Comparison of ENCODE assay signal across 14 cellular contexts in the genomic region with DNA sequence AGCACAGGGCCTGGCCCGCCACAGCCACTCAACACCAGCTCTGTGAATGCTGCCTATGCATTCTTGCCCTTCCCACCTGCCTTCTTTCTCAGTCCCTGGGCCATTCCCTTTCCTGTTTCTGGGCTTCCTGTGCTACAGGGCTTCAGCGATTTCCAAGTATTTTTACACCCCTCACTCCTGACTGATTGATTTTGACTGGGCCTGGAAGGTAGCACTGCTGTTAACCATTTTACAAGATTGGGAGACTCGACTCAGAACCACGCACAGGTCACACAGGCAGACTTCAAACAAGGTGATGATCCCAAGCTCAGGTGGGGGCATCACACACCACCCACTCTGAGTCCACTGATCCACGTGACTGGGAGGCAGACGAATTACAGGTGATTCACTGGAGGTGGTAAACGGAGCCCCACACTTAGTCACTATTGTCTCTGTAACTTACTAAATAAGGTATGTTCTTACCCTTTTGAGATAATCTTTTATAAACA. TPM values are rescaled to one million over a fixed set of nuclear protein-coding genes. Genes with fewer than 3 reads are reported as not detected.
DNase-seq lines count a peak whose midpoint lies in the region; ATAC-seq and TF ChIP-seq lines count a peak whose summit lies in the region.
"Had no signal": no experiment of that assay in that cellular context is flagged by ENCODE, and none has a peak within 500 bp of the region (broad histone marks: within the 10 kb centered on the region; RNA-seq: fewer than 3 reads in every experiment).

No MANE protein-coding gene starts in this region.

- H3K9ac ChIP-seq in smooth muscle cell (ENCODE audit: low read depth) = no peak overlapping the region

- DNase-seq in HK-2 (ENCODE audit: unreplicated experiment) = peak; percentile 58
- peak; percentile 65 for DNase-seq in SW480 (ENCODE audit: low spot score)
- peak; percentile 54 for DNase-seq in kidney epithelial cell (ENCODE audit: low read depth)
- no peak for DNase-seq in smooth muscle cell (lab: John Stamatoyannopoulos, UW; ENCODE audit: unreplicated experiment)
- no peak for DNase-seq in spleen
- DNase-seq: activated CD8-positive, alpha-beta memory T cell treated with anti-CD3 and anti-CD28 coated beads, Interleukin-2, amount 50 U/mL, for 48 hours; CD8-positive, alpha-beta T cell; mesendoderm; MM.1S; stimulated activated CD4-positive, alpha-beta T cell treated with anti-CD3 and anti-CD28 coated beads, Interleukin-4, amount 100 ng/mL, for 4 hours; stimulated activated naive CD4-positive, alpha-beta T cell treated with Interleukin-2 at 50 U/mL for 16 hours had no signal

- H3K27me3 ChIP-seq in kidney epithelial cell (ENCODE audit: control insufficient read depth, insufficient read depth, low read length) = no peaks in the 10 kb centered on the region
- no peaks in the 10 kb centered on the region for H3K27me3 ChIP-seq in smooth muscle cell (ENCODE audit: low read depth)
- H3K27me3 ChIP-seq in spleen (replicated peaks in 1 of 7) = peaks cover 0 to 40% (median 0%) of the 10 kb centered on the region in 7 donors
- H3K27me3 ChIP-seq: adrenal gland had no signal

- no peak overlapping the region for H3K4me2 ChIP-seq in smooth muscle cell

- no peak for TF ChIP-seq POLR2A in spleen (IDR thresholded peaks at IDR 0.05)

- H3F3A ChIP-seq in smooth muscle cell (ENCODE audit: low read depth) = no peaks in the 10 kb centered on the region

- H4K20me1 ChIP-seq in smooth muscle cell (ENCODE audit: low read depth) = peaks cover 6% of the 10 kb centered on the region

- H3K9me3 ChIP-seq in smooth muscle cell (replicated peaks; ENCODE audit: low read depth) (no peaks in the 10 kb centered on the region), spleen (no peaks in the 10 kb centered on the region)
- H3K9me3 ChIP-seq: adrenal gland had no signal

- H3K4me3 ChIP-seq in kidney epithelial cell (ENCODE audit: low read depth, low read length) = no peak overlapping the region
- H3K4me3 ChIP-seq in smooth muscle cell = no peak overlapping the region
- no peak overlapping the region for H3K4me3 ChIP-seq in spleen
- H3K4me3 ChIP-seq: adrenal gland had no signal

- no peaks in the 10 kb centered on the region for H3K79me2 ChIP-seq in smooth muscle cell (ENCODE audit: low read depth)

- no peak overlapping the region for H2AFZ ChIP-seq in smooth muscle cell (ENCODE audit: low read depth)

- H3K27ac ChIP-seq in smooth muscle cell (ENCODE audit: low read depth) (peak overlapping the region; percentile 43), spleen (no peak overlapping the region)
- H3K27ac ChIP-seq: adrenal gland had no signal

- intact Hi-C loops in spleen (cut with DNase I; ENCODE audit: low total_unique reads) = no loop called here

- H3K36me3 ChIP-seq in kidney epithelial cell (ENCODE audit: control insufficient read depth, insufficient read depth, low read length) = no peaks in the 10 kb centered on the region
- no peaks in the 10 kb centered on the region for H3K36me3 ChIP-seq in smooth muscle cell (ENCODE audit: low read depth)
- H3K36me3 ChIP-seq in spleen = no peaks in the 10 kb centered on the region
- H3K36me3 ChIP-seq: adrenal gland had no signal

- 72% methylated on average over 7 of the region's 7 CpGs for WGBS in smooth muscle cell (ENCODE audit: low lambda C conversion rate)
- WGBS in spleen, 5 donors = 70 to 76% (median 71%) methylated on average over 7 of the region's 7 CpGs

- no peak for TF ChIP-seq CTCF in kidney epithelial cell (IDR thresholded peaks at IDR 0.05; ENCODE audit: insufficient read depth, low read length, poor library complexity, severe bottlenecking)
- TF ChIP-seq CTCF in smooth muscle cell (IDR thresholded peaks at IDR 0.05; ENCODE audit: borderline replicate concordance, insufficient read depth, poor library complexity, severe bottlenecking) = no peak
- TF ChIP-seq CTCF in spleen (IDR thresholded peaks at IDR 0.05 in 8 of 11, conservative IDR thresholded peaks at IDR 0.05 in 3 of 11) = no peak

- H3K4me1 ChIP-seq in smooth muscle cell (ENCODE audit: low read depth) (no peaks in the 10 kb centered on the region), spleen (no peaks in the 10 kb centered on the region)
- H3K4me1 ChIP-seq: adrenal gland had no signal

- no peak for ATAC-seq in GM19324 (IDR thresholded peaks at IDR 0.05; ENCODE audit: low FRiP score, unreplicated experiment)
- ATAC-seq in GM18498 (IDR thresholded peaks at IDR 0.05; ENCODE audit: unreplicated experiment) = no peak
- ATAC-seq: CD8-positive, alpha-beta T cell had no signal

RNA-seq across cellular contexts. Expression of gene PTPN3, which starts 21.3 kb away (rescaled TPM):
- total RNA-seq in kidney epithelial cell = 29.6 and 33.6 TPM in 2 replicates
- total RNA-seq in smooth muscle cell = 4.7 and 5.5 TPM in 2 replicates
- polyA plus RNA-seq in smooth muscle cell = 2.2 and 5.3 TPM in 2 replicates
- total RNA-seq in spleen = 1 to 10 TPM in 2 of 7 donors, under 1 TPM in 5; 0.30 to 1.7 (median 0.56) TPM
- polyA plus RNA-seq in spleen = under 1 TPM; 0.20 to 0.35 (median 0.29) TPM
- total RNA-seq: CD8-positive, alpha-beta T cell had no signal

Comparison
In these comparisons a context has a peak if more than half of its experiments do, and no peak if none do; other contexts are left out.
1. DNase-seq: peak in HK-2 (single experiment), SW480 (single experiment) and kidney epithelial cell (single experiment); none in smooth muscle cell (single experiment) and spleen (single experiment).